ENCODE assay signal across 18 cellular contexts in genomic region chr22:29352778-29353177, GRCh38. TPM values are rescaled to one million over a fixed set of nuclear protein-coding genes. Genes with fewer than 3 reads are reported as not detected.
"Had no signal": no experiment of that assay in that cellular context is flagged by ENCODE, and none has a peak within 500 bp of the region (broad histone marks: within the 10 kb centered on the region; RNA-seq: fewer than 3 reads in every experiment).

No MANE protein-coding gene starts in this region.

- H3K4me3 Mint-ChIP-seq: activated T-cell treated with anti-CD3 and anti-CD28 coated beads, Interleukin-2, amount 50 U/mL, for 24 hours; activated T-helper 17 cell treated with anti-CD3 and anti-CD28 coated beads, Interleukin-2, amount 50 U/mL, for 72 hours; dendritic cell treated with granulocyte-macrophage colony-stimulating factor and Interleukin-4, amounts not matched to agents 40 ng/mL and 50 ng/mL, for 4 days; mesothelial cell of epicardium; natural killer cell had no signal

- H3K27me3 ChIP-seq: ascending aorta, foreskin keratinocyte, neutrophil, pancreas, sigmoid colon, thyroid gland had no signal

- H3K27ac ChIP-seq: ascending aorta, foreskin keratinocyte, neutrophil, pancreas, sigmoid colon, thyroid gland had no signal

- H3K4me1 ChIP-seq: ascending aorta, foreskin keratinocyte, pancreas, thyroid gland had no signal

- H3K9me3 ChIP-seq: ascending aorta, neutrophil, pancreas, sigmoid colon, thyroid gland had no signal

- H3K4me1 Mint-ChIP-seq: activated T-helper 17 cell treated with anti-CD3 and anti-CD28 coated beads, Interleukin-2, amount 50 U/mL, for 72 hours; mesothelial cell of epicardium; natural killer cell had no signal

- H3K27ac Mint-ChIP-seq: activated T-cell treated with anti-CD3 and anti-CD28 coated beads, Interleukin-2, amount 50 U/mL, for 24 hours; activated T-helper 17 cell treated with anti-CD3 and anti-CD28 coated beads, Interleukin-2, amount 50 U/mL, for 72 hours; dendritic cell treated with granulocyte-macrophage colony-stimulating factor and Interleukin-4, amounts not matched to agents 40 ng/mL and 50 ng/mL, for 4 days; mesothelial cell of epicardium; natural killer cell had no signal

- H3K9me3 Mint-ChIP-seq: activated naive CD4-positive, alpha-beta T cell treated with anti-CD3 and anti-CD28 coated beads, Interleukin-2, amount 50 U/mL, for 72 hours; activated T-cell treated with anti-CD3 and anti-CD28 coated beads, Interleukin-2, amount 50 U/mL, for 24 hours; activated T-helper 17 cell treated with anti-CD3 and anti-CD28 coated beads, Interleukin-2, amount 50 U/mL, for 72 hours; dendritic cell treated with granulocyte-macrophage colony-stimulating factor and Interleukin-4, amounts not matched to agents 40 ng/mL and 50 ng/mL, for 4 days; mesothelial cell of epicardium; natural killer cell had no signal

- H3K4me3 ChIP-seq: ascending aorta, lung, pancreas, sigmoid colon, thyroid gland had no signal

- DNase-seq: activated T-cell treated with anti-CD3 and anti-CD28 coated beads, Interleukin-2, amount 50 U/mL, for 24 hours; effector CD4-positive, alpha-beta T cell; foreskin keratinocyte; kidney; natural killer cell; pancreas; sigmoid colon; stimulated activated CD4-positive, alpha-beta T cell treated with anti-CD3 and anti-CD28 coated beads, Interleukin-4, amount 100 ng/mL, for 1 hour; stimulated activated naive CD4-positive, alpha-beta T cell treated with Interleukin-2 at 50 U/mL for 16 hours; T-helper 1 cell; thyroid gland had no signal

- H3K27me3 Mint-ChIP-seq: activated T-cell treated with anti-CD3 and anti-CD28 coated beads, Interleukin-2, amount 50 U/mL, for 24 hours; activated T-helper 17 cell treated with anti-CD3 and anti-CD28 coated beads, Interleukin-2, amount 50 U/mL, for 72 hours; dendritic cell treated with granulocyte-macrophage colony-stimulating factor and Interleukin-4, amounts not matched to agents 40 ng/mL and 50 ng/mL, for 4 days had no signal

- ATAC-seq: activated naive CD4-positive, alpha-beta T cell treated with anti-CD3 and anti-CD28 coated beads, Interleukin-2, amount 50 U/mL, for 72 hours; activated T-helper 17 cell treated with anti-CD3 and anti-CD28 coated beads, Interleukin-2, amount 50 U/mL, for 72 hours; foreskin keratinocyte; natural killer cell; pancreas had no signal

RNA-seq across cellular contexts. Expression of gene RASL10A, which starts 37.3 kb away (rescaled TPM):
- total RNA-seq: ascending aorta, foreskin keratinocyte had no signal
